Comparison of ENCODE assay signal across 28 cellular contexts in the genomic region with DNA sequence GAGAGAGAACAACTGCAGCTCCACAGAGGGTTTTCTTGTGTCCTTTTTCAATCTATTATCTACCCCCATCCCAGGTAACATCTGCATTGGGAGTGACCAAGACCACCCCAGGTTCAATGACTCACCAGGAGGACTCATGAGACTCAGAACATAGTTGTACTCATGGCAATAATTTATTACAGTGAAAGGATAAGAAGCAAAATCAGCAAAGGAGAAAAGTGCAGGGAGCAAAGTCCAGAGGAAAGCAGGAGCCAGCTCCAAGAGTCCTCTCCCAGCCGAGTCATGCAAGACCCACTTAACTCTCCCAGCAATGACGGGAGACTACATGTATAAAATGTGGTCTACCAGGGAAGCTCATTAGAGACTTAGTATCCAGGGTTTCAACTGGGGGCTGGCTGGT.
A peak's percentile ranks its signal among the peaks of the same experiment; 100 is the strongest.
DNase-seq lines count a peak whose midpoint lies in the region; ATAC-seq and TF ChIP-seq lines count a peak whose summit lies in the region.
"Had no signal": no experiment of that assay in that cellular context is flagged by ENCODE, and none has a peak within 500 bp of the region (broad histone marks: within the 10 kb centered on the region; RNA-seq: fewer than 3 reads in every experiment).

No MANE protein-coding gene starts in this region.

- no peak for TF ChIP-seq RAD21 in HCT116 (IDR thresholded peaks at IDR 0.05; ENCODE audit: low read depth)

- no peak for TF ChIP-seq CTCF in HCT116 (IDR thresholded peaks at IDR 0.05 in 2 of 3, conservative IDR thresholded peaks at IDR 0.05 in 1 of 3; ENCODE audit: borderline replicate concordance in 1 of 3, insufficient read depth in 1 of 3, low read depth in 2 of 3, low read length in 2 of 3)

- in situ Hi-C loops in ACHN (cut with HindIII; ENCODE audit: low pct_ligation_motif_present, low pct_unique_long_range_greater_than_20kb, low sequenced_read_pairs): no loop called here

- peaks cover 1% of the 10 kb centered on the region for H3K36me3 Mint-ChIP-seq in activated naive CD4-positive, alpha-beta T cell treated with anti-CD3 and anti-CD28 coated beads, Interleukin-2, amount 10 ng/mL, durations not matched to agents 7 days and 5 days

- no peak overlapping the region for H3K27ac ChIP-seq in HCT116 (ENCODE audit: low read depth, low read length)
- H3K27ac ChIP-seq: BLaER1, cardiac muscle cell, sigmoid colon, vagina had no signal

- H3K9me2 ChIP-seq in HCT116 (ENCODE audit: insufficient read depth): no peaks in the 10 kb centered on the region

- no peak overlapping the region for H3K9ac ChIP-seq in HCT116 (ENCODE audit: low read length)
- H3K9ac ChIP-seq: BLaER1 had no signal

- peaks cover 27% of the 10 kb centered on the region for H3K4me1 Mint-ChIP-seq in activated naive CD4-positive, alpha-beta T cell treated with anti-CD3 and anti-CD28 coated beads, Interleukin-2, amount 10 ng/mL, durations not matched to agents 7 days and 5 days

- CTCF ChIA-PET in HCT116 (lab: Charles Lee): no interaction called here
- CTCF ChIA-PET in activated naive CD4-positive, alpha-beta T cell treated with anti-CD3 and anti-CD28 coated beads, Interleukin-2, amount 10 ng/mL, durations not matched to agents 7 days and 5 days (lab: Charles Lee): interaction anchor here (0.6 to 0.8 kb wide), 3 partner anchors 13 to 222 kb away, joined by 3 read pairs; no protein-coding TSS in a partner anchor

- RAD21 ChIA-PET in HCT116 (lab: Charles Lee; ENCODE audit: low non-redundant PET in 1 of 2, low total read pairs in 2 of 2, uncharacterized antibody in 2 of 2, unreplicated experiment in 2 of 2): no interaction called here

- peaks cover 2% of the 10 kb centered on the region for H3K9me3 Mint-ChIP-seq in activated naive CD4-positive, alpha-beta T cell treated with anti-CD3 and anti-CD28 coated beads, Interleukin-2, amount 10 ng/mL, durations not matched to agents 7 days and 5 days
- H3K9me3 Mint-ChIP-seq: activated B cell treated with CpG ODN at 0.5 μM for 24 hours; dendritic cell treated with granulocyte-macrophage colony-stimulating factor and Interleukin-4, amounts not matched to agents 40 ng/mL and 50 ng/mL, for 4 days; stimulated activated naive CD8-positive, alpha-beta T cell treated with anti-CD3 and anti-CD28 coated beads, Interleukin-15, Interleukin-2, amounts not matched to agents 100 ng/mL and 50 ng/mL, for 24 hours had no signal

- no peak overlapping the region for H3K4me3 Mint-ChIP-seq in activated naive CD4-positive, alpha-beta T cell treated with anti-CD3 and anti-CD28 coated beads, Interleukin-2, amount 10 ng/mL, durations not matched to agents 7 days and 5 days
- H3K4me3 Mint-ChIP-seq: activated B cell treated with CpG ODN at 0.5 μM for 24 hours; activated CD8-positive, alpha-beta T cell treated with anti-CD3 and anti-CD28 coated beads, Interleukin-2, amount 10 ng/mL, durations not matched to agents 7 days and 5 days; dendritic cell treated with granulocyte-macrophage colony-stimulating factor and Interleukin-4, amounts not matched to agents 40 ng/mL and 50 ng/mL, for 4 days; stimulated activated naive CD8-positive, alpha-beta T cell treated with anti-CD3 and anti-CD28 coated beads, Interleukin-15, Interleukin-2, amounts not matched to agents 100 ng/mL and 50 ng/mL, for 24 hours had no signal

- H3K79me2 ChIP-seq in HCT116 (ENCODE audit: insufficient read depth, low read length): no peaks in the 10 kb centered on the region

- H3K27me3 Mint-ChIP-seq in activated naive CD4-positive, alpha-beta T cell treated with anti-CD3 and anti-CD28 coated beads, Interleukin-2, amount 10 ng/mL, durations not matched to agents 7 days and 5 days: no peaks in the 10 kb centered on the region
- H3K27me3 Mint-ChIP-seq: activated B cell treated with CpG ODN at 0.5 μM for 24 hours; stimulated activated naive CD8-positive, alpha-beta T cell treated with anti-CD3 and anti-CD28 coated beads, Interleukin-15, Interleukin-2, amounts not matched to agents 100 ng/mL and 50 ng/mL, for 24 hours had no signal

- H3K4me3 ChIP-seq in HCT116 (replicated peaks in 1 of 2; ENCODE audit: low read depth in 1 of 2, low read length in 2 of 2): no peak overlapping the region
- H3K4me3 ChIP-seq: BLaER1, cardiac muscle cell, sigmoid colon, vagina had no signal

- peaks cover 3 to 16% of the 10 kb centered on the region in 2 experiments for H3K4me1 ChIP-seq in HCT116 (ENCODE audit: control insufficient read depth in 1 of 2, insufficient read depth in 2 of 2, low read length in 2 of 2)
- H3K4me1 ChIP-seq: BLaER1, Caco-2, sigmoid colon, vagina had no signal

- DNase-seq in ACHN (peak; percentile 31), HCT116 (ENCODE audit: low read depth, low spot score) (no peak), SW480 (ENCODE audit: low spot score) (peak; percentile 5), kidney glomerular epithelial cell (lab: John Stamatoyannopoulos, UW) (peak; percentile 10), cortex of kidney (lab: John Stamatoyannopoulos, UW) (no peak), DMS 273 treated with DMSO at 0.1 percent for 48 hours (lab: John Stamatoyannopoulos, UW) (no peak), EL (no peak)
- no peak for DNase-seq in activated naive CD4-positive, alpha-beta T cell treated with anti-CD3 and anti-CD28 coated beads, Interleukin-2, amount 10 ng/mL, durations not matched to agents 7 days and 5 days
- DNase-seq: activated B cell treated with CpG ODN at 0.5 μM for 24 hours; activated CD8-positive, alpha-beta T cell treated with anti-CD3 and anti-CD28 coated beads, Interleukin-2, amount 10 ng/mL, durations not matched to agents 7 days and 5 days; activated naive CD4-positive, alpha-beta T cell treated with Interleukin-2 at 50 U/mL for 16 hours; activated T-cell treated with anti-CD3 and anti-CD28 coated beads, Interleukin-2, amount 50 U/mL, for 1 hour; islet precursor cell; NCI-H1105 treated with DMSO at 0.1 percent for 48 hours; NCI-H2081 treated with DMSO at 0.1 percent for 48 hours; NCI-H774; sigmoid colon; stimulated activated CD4-positive, alpha-beta T cell treated with anti-CD3 and anti-CD28 coated beads, Interleukin-15, amount 100 ng/mL, for 24 hours; T1000 had no signal

- H4K20me1 ChIP-seq in HCT116 (ENCODE audit: insufficient read depth): no peaks in the 10 kb centered on the region
- H4K20me1 ChIP-seq: BLaER1 had no signal

- no peaks in the 10 kb centered on the region for H3K9me3 ChIP-seq in HCT116 (ENCODE audit: control insufficient read depth in 1 of 2, insufficient read depth in 1 of 2, low read depth in 1 of 2, low read length in 2 of 2)
- H3K9me3 ChIP-seq: BLaER1, Caco-2, sigmoid colon, vagina had no signal

- 0 out of 2 replicates have a peak overlapping the region, but pooled peaks have one; percentile 14 for H3K4me2 ChIP-seq in HCT116 (ENCODE audit: low read length)
- H3K4me2 ChIP-seq: BLaER1 had no signal

- BruUV-seq in HCT116 (replicated peaks; lab: Mats Ljungman, UMichigan): no TSS peak

- intact Hi-C loops in HCT116 (cut with micrococcal nuclease): no loop called here

- no peak for ATAC-seq in HCT116
- ATAC-seq: activated CD8-positive, alpha-beta T cell treated with anti-CD3 and anti-CD28 coated beads, Interleukin-2, amount 10 ng/mL, durations not matched to agents 7 days and 5 days; HepG2; Right ventricle myocardium inferior had no signal

- H3K27ac Mint-ChIP-seq in activated naive CD4-positive, alpha-beta T cell treated with anti-CD3 and anti-CD28 coated beads, Interleukin-2, amount 10 ng/mL, durations not matched to agents 7 days and 5 days: no peak overlapping the region
- H3K27ac Mint-ChIP-seq: activated B cell treated with CpG ODN at 0.5 μM for 24 hours; activated CD8-positive, alpha-beta T cell treated with anti-CD3 and anti-CD28 coated beads, Interleukin-2, amount 10 ng/mL, durations not matched to agents 7 days and 5 days; dendritic cell treated with granulocyte-macrophage colony-stimulating factor and Interleukin-4, amounts not matched to agents 40 ng/mL and 50 ng/mL, for 4 days; progenitor cell of endocrine pancreas; stimulated activated naive CD8-positive, alpha-beta T cell treated with anti-CD3 and anti-CD28 coated beads, Interleukin-15, Interleukin-2, amounts not matched to agents 100 ng/mL and 50 ng/mL, for 24 hours had no signal

- POLR2A ChIA-PET in HCT116 (lab: Charles Lee): interaction anchor here (0.6 kb wide), 1 partner anchor 108 kb away, joined by 3 read pairs; no protein-coding TSS in a partner anchor

- TF ChIP-seq POLR2A in HCT116 (IDR thresholded peaks at IDR 0.05; ENCODE audit: borderline replicate concordance, extremely low read depth, insufficient read depth, insufficient read length): no peak

- H3K27me3 ChIP-seq in HCT116 (ENCODE audit: insufficient read depth, low read length): no peaks in the 10 kb centered on the region
- H3K27me3 ChIP-seq: BLaER1, cardiac muscle cell, sigmoid colon, vagina had no signal

- no peaks in the 10 kb centered on the region for H3K36me3 ChIP-seq in HCT116 (ENCODE audit: control insufficient read depth in 1 of 2, insufficient read depth in 2 of 2, low read length in 2 of 2)
- H3K36me3 ChIP-seq: BLaER1, cardiac muscle cell, sigmoid colon, vagina had no signal

- no peak overlapping the region for H2AFZ ChIP-seq in HCT116 (ENCODE audit: low read depth, low read length, poor library complexity, severe bottlenecking)

TF ChIP-seq in HCT116, 20 proteins besides CTCF, POLR2A, EP300 and RAD21:
- TF ChIP-seq EGR1 (IDR thresholded peaks at IDR 0.05; ENCODE audit: low read depth) (no peak), SP1 (IDR thresholded peaks at IDR 0.05; ENCODE audit: low read depth) (no peak), SRF (IDR thresholded peaks at IDR 0.05; ENCODE audit: low read depth) (no peak), CBX3 (IDR thresholded peaks at IDR 0.05; ENCODE audit: low read depth) (no peak), FOSL1 (IDR thresholded peaks at IDR 0.05; ENCODE audit: low read depth) (no peak), POLR2AphosphoS5 (IDR thresholded peaks at IDR 0.05; ENCODE audit: low read depth, low read length) (no peak), TCF7L2 (IDR thresholded peaks at IDR 0.05; ENCODE audit: borderline replicate concordance, extremely low read depth, insufficient read depth, insufficient read length) (no peak), ZFX (IDR thresholded peaks at IDR 0.05) (no peak), EZH2phosphoT487 (IDR thresholded peaks at IDR 0.05; ENCODE audit: borderline replicate concordance) (no peak), SIN3A (IDR thresholded peaks at IDR 0.05; ENCODE audit: low read depth) (no peak), CEBPB (IDR thresholded peaks at IDR 0.05; ENCODE audit: low read depth) (no peak), ELF1 (IDR thresholded peaks at IDR 0.05; ENCODE audit: borderline replicate concordance, low read depth) (no peak), ZNF274 (IDR thresholded peaks at IDR 0.05; ENCODE audit: low read depth, low read length) (no peak)
- TF ChIP-seq, protein P1, sequence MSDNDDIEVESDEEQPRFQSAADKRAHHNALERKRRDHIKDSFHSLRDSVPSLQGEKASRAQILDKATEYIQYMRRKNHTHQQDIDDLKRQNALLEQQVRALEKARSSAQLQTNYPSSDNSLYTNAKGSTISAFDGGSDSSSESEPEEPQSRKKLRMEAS (IDR thresholded peaks at IDR 0.05): no peak

Comparison
In these comparisons a context has a peak if more than half of its experiments do, and no peak if none do; other contexts are left out.
1. DNase-seq: peak in ACHN (single experiment), SW480 (single experiment) and kidney glomerular epithelial cell (single experiment); none in HCT116 (single experiment), cortex of kidney (single experiment), DMS 273 treated with DMSO at 0.1 percent for 48 hours (single experiment), EL (single experiment) and activated naive CD4-positive, alpha-beta T cell treated with anti-CD3 and anti-CD28 coated beads, Interleukin-2, amount 10 ng/mL, durations not matched to agents 7 days and 5 days (single experiment).